8 cellular contexts compared by ENCODE assay signal in the genomic region with DNA sequence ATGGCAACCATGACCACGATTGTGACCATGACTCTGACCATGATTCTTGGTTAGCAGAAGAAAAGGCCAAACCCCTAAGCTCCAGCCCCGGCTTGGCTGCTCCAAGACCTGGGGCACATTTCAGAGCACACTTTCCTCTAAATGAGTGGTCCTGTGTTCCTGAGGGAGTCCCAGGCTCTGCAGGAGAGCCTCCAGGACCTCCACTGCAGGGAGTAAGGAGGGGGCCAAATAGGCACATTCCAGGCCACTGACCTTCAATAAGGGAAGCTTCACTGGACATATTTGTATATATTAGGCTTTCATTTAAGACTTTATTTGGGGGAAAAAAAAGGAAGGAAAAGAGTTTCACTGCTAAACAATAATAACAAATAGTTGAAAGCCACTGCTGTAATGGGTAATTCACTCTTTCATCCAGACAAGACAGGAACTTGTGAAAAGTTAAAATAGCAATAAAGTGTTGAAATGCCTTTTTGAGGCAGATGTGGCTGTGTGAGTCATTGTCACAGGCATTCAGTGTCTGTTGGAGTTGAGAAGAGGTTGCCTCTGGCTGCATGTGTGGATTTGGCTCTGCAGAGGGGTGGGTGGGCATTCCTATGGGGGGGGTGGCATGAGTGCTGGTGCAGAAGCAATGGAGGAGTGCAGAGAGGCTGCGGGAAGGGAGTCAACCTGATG.
DNase-seq lines count a peak whose midpoint lies in the region; ATAC-seq and TF ChIP-seq lines count a peak whose summit lies in the region.

No MANE protein-coding gene starts in this region.

- TF ChIP-seq CTCF in BJ (IDR thresholded peaks at IDR 0.05; ENCODE audit: insufficient read depth, low read depth, low read length) (no peak), chondrocyte (IDR thresholded peaks at IDR 0.05) (no peak), mucosa of descending colon (IDR thresholded peaks at IDR 0.05) (no peak), uterus (IDR thresholded peaks at IDR 0.05) (no peak)

- no peaks in the 10 kb centered on the region for H3K27me3 ChIP-seq in BJ (ENCODE audit: control insufficient read depth, insufficient read depth, low read length)
- no peaks in the 10 kb centered on the region for H3K27me3 ChIP-seq in uterus

- POLR2A ChIA-PET in BJ (lab: Charles Lee) = no interaction called here

- H3K27me3 Mint-ChIP-seq in chondrocyte (ENCODE audit: low read depth) = no peaks in the 10 kb centered on the region

- H3K27ac ChIP-seq in uterus = no peak overlapping the region

- TF ChIP-seq POLR2A in uterus (IDR thresholded peaks at IDR 0.05) = no peak

- H3K9me3 ChIP-seq in mucosa of descending colon = no peaks in the 10 kb centered on the region
- H3K9me3 ChIP-seq in uterus = no peaks in the 10 kb centered on the region

- CTCF ChIA-PET in BJ (lab: Yijun Ruan, JAX) = interaction anchor here (0.9 to 1.7 kb wide), 2 partner anchors 43 to 63 kb away, joined by 3 to 4 read pairs; a partner anchor contains a TSS

- H3K4me3 Mint-ChIP-seq in chondrocyte (ENCODE audit: unreplicated experiment) = peak overlapping the region; percentile 6

- H3K4me1 ChIP-seq in mucosa of descending colon (ENCODE audit: low read depth) = peaks cover 2% of the 10 kb centered on the region
- no peaks in the 10 kb centered on the region for H3K4me1 ChIP-seq in uterus

- DNase-seq in BJ (ENCODE audit: low read depth) (peak; percentile 94), M059J (ENCODE audit: low read depth) (peak; percentile 94), chondrocyte (ENCODE audit: low spot score) (no peak), mucosa of descending colon (no peak), NCI-H128 (lab: John Stamatoyannopoulos, UW; ENCODE audit: unreplicated experiment) (no peak), uterus (no peak)
- DNase-seq in activated naive CD4-positive, alpha-beta T cell treated with anti-CD3 and anti-CD28 coated beads, Interleukin-2, amount 50 U/mL, for 16 hours = no peak

- ATAC-seq in mucosa of descending colon = peak; percentile 43
- ATAC-seq in HG03457 (IDR thresholded peaks at IDR 0.05; ENCODE audit: unreplicated experiment) = no peak

- H3K4me3 ChIP-seq in BJ (ENCODE audit: low read depth, low read length) (no peak overlapping the region), mucosa of descending colon (no peak overlapping the region), uterus (no peak overlapping the region)

- peak overlapping the region; percentile 91 for H3K27ac Mint-ChIP-seq in chondrocyte (ENCODE audit: unreplicated experiment)

- H3K36me3 ChIP-seq in BJ (ENCODE audit: control insufficient read depth, insufficient read depth, low read length) = no peaks in the 10 kb centered on the region
- H3K36me3 ChIP-seq in mucosa of descending colon (ENCODE audit: low read depth) = no peaks in the 10 kb centered on the region
- H3K36me3 ChIP-seq in uterus = no peaks in the 10 kb centered on the region

- peaks cover 19% of the 10 kb centered on the region for H3K9me3 Mint-ChIP-seq in chondrocyte (ENCODE audit: low read depth)

- H3K36me3 Mint-ChIP-seq in chondrocyte (ENCODE audit: low read depth) = peaks cover 15% of the 10 kb centered on the region

- peaks cover 50% of the 10 kb centered on the region for H3K4me1 Mint-ChIP-seq in chondrocyte (ENCODE audit: low read depth)

- intact Hi-C loops in mucosa of descending colon (cut with DNase I, micrococcal nuclease) = no loop called here
- intact Hi-C loops in uterus (cut with DNase I; ENCODE audit: low total_unique reads) = no loop called here

Comparison
In these comparisons a context has a peak if more than half of its experiments do, and no peak if none do; other contexts are left out.
1. DNase-seq: peak in BJ (single experiment) and M059J (single experiment); none in chondrocyte (single experiment), mucosa of descending colon (0 of 3), NCI-H128 (single experiment), uterus (0 of 2) and activated naive CD4-positive, alpha-beta T cell treated with anti-CD3 and anti-CD28 coated beads, Interleukin-2, amount 50 U/mL, for 16 hours (single experiment).